8 cellular contexts compared by ENCODE assay signal in the genomic region with DNA sequence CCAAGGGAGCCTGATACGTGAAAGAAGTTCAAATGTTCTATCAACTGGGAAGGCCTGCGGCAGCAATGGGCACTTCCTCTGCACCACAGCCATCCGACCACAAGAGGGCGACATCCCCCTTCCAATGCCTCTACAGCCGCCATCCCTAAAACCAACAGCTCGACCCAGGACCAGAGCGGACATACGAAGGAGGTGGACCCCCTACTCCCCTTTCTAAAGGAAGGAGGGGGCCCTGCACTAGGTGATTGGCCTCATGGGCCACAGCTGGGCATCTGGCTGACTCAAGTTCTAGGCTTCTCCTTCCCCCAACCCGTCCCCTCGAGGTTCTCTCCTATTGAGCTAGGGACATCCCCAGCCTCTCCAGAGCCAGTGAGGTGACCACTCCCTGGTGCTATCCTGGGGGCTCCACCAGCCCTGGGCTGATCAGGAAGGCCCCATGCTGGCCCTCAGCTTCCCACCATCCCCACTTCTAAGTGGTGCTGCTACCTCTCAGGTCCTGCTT.
DNase-seq lines count a peak whose midpoint lies in the region; ATAC-seq and TF ChIP-seq lines count a peak whose summit lies in the region.

No MANE protein-coding gene starts in this region.

- H3K4me1 ChIP-seq in Peyer's patch (no peaks in the 10 kb centered on the region), neutrophil (ENCODE audit: control insufficient read depth in 1 of 2, insufficient read depth in 1 of 2, low read depth in 1 of 2, low read length in 1 of 2) (peaks cover 10 to 16% of the 10 kb centered on the region in 2 experiments)

- no peak overlapping the region for H3K4me3 ChIP-seq in Peyer's patch
- no peak overlapping the region for H3K4me3 ChIP-seq in fibroblast of villous mesenchyme (ENCODE audit: low read depth, low read length)
- no peak overlapping the region for H3K4me3 ChIP-seq in neutrophil (ENCODE audit: low read depth in 1 of 2, low read length in 1 of 2)

- no peaks in the 10 kb centered on the region for H3K36me3 ChIP-seq in Peyer's patch
- no peaks in the 10 kb centered on the region for H3K36me3 ChIP-seq in neutrophil

- TF ChIP-seq POLR2A in Peyer's patch (IDR thresholded peaks at IDR 0.05) = no peak

- TF ChIP-seq CTCF in Peyer's patch (IDR thresholded peaks at IDR 0.05) = peak; percentile 61 to 95 (median 88)
- peak; percentile 95 for TF ChIP-seq CTCF in fibroblast of villous mesenchyme (IDR thresholded peaks at IDR 0.05; ENCODE audit: insufficient read depth, low read depth, low read length)
- TF ChIP-seq CTCF in neutrophil (IDR thresholded peaks at IDR 0.05) = peak; percentile 91

- peak; percentile 90 for DNase-seq in AG08395 (ENCODE audit: low spot score)
- DNase-seq in HT-29 (ENCODE audit: low spot score) = peak; percentile 80
- peak; percentile 67 to 91 (median 80) for DNase-seq in Peyer's patch
- DNase-seq in activated T-helper 1 cell treated with Interleukin-2 at 50 U/mL for 16 hours (ENCODE audit: low read depth) = peak; percentile 46
- DNase-seq in fibroblast of villous mesenchyme (ENCODE audit: low read depth) = peak; percentile 63
- DNase-seq in stromal cell of bone marrow (ENCODE audit: low read depth) = peak; percentile 30

- ATAC-seq in GM18517 (IDR thresholded peaks at IDR 0.05; ENCODE audit: unreplicated experiment) = peak; percentile 60

- H3K9me3 ChIP-seq in Peyer's patch (no peaks in the 10 kb centered on the region), neutrophil (no peaks in the 10 kb centered on the region)

- H3K27ac ChIP-seq in Peyer's patch (no peak overlapping the region), neutrophil (no peak overlapping the region)

- H3K27me3 ChIP-seq in Peyer's patch (no peaks in the 10 kb centered on the region), neutrophil (peaks cover 7% of the 10 kb centered on the region)

Comparison
In these comparisons a context has a peak if more than half of its experiments do, and no peak if none do; other contexts are left out.
1. DNase-seq: peak in every context shown above with its lines; median percentile 90 in AG08395; 80 in HT-29; 80 in Peyer's patch; 63 in fibroblast of villous mesenchyme; 46 in activated T-helper 1 cell treated with Interleukin-2 at 50 U/mL for 16 hours; 30 in stromal cell of bone marrow.